ENCODE assay signal across 8 cellular contexts in the genomic region with DNA sequence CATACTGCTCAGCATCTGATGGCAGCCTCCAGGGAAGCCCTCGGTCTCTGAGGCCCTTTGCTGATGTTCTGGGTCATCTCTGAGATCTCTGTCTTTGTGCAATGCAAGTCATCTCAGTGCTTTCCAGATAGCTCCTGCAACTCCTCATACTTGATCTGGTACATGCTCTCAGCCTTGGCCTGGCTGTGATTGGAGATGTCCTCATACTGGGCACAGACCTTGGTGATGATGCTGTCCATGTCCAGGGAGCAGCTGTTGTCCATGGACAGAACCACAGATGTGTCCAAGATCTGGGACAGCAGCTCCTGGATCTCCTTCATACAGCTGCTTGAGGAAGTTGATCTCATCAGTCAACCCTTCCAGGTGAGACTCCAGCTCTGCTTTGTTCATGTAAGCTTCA.
"Had no signal": no experiment of that assay in that cellular context is flagged by ENCODE, and none has a peak within 500 bp of the region (broad histone marks: within the 10 kb centered on the region; RNA-seq: fewer than 3 reads in every experiment).

No MANE protein-coding gene starts in this region.

- H3K9ac ChIP-seq: KMS-11 had no signal

- H3K27ac Mint-ChIP-seq: GM23338 had no signal

- H3K4me2 ChIP-seq: GM23338 had no signal

- H3K4me1 Mint-ChIP-seq: GM23338, H9 had no signal

- H3K4me3 ChIP-seq: GM23338, K562 had no signal

- FAIRE-seq: H1, H54, K562 had no signal

- DNase-seq: H9, HCEC 1CT, IMR-90 had no signal

- ATAC-seq: GM23338, K562 had no signal

- H3K9me3 Mint-ChIP-seq: GM23338, H9 had no signal

- H3K27ac ChIP-seq: KMS-11 had no signal

- H3K4me3 Mint-ChIP-seq: GM23338, H9 had no signal

- H2AFZ ChIP-seq: GM23338 had no signal
